Comparison of ENCODE assay signal across 34 cellular contexts in genomic region chr2:170891893-170892292, GRCh38.
"Had no signal": no experiment of that assay in that cellular context is flagged by ENCODE, and none has a peak within 500 bp of the region (broad histone marks: within the 10 kb centered on the region; RNA-seq: fewer than 3 reads in every experiment).

No MANE protein-coding gene starts in this region.

- H3K9me3 ChIP-seq: MG63 had no signal

- DNase-seq: Karpas-422, Kasumi-1, KG1, MG63, MM.1S, MV-4-11, NCI-H1048, NCI-H1092, NCI-H1092 treated with DMSO at 0.1 percent for 48 hours, NCI-H1105, NCI-H1105 treated with DMSO at 0.1 percent for 48 hours, NCI-H1417, NCI-H1417 treated with DMSO at 0.1 percent for 48 hours, NCI-H1436, NCI-H1436 treated with DMSO at 0.1 percent for 48 hours, NCI-H146, NCI-H1694, NCI-H1694 treated with DMSO at 0.1 percent for 48 hours, NCI-H187, NCI-H187 treated with DMSO at 0.1 percent for 48 hours, NCI-H1930, NCI-H2029, NCI-H2029 treated with DMSO at 0.1 percent for 48 hours, NCI-H2081 treated with DMSO at 0.1 percent for 48 hours, NCI-H2107, NCI-H2171, NCI-H2171 treated with DMSO at 0.1 percent for 48 hours, NCI-H2227 treated with DMSO at 0.1 percent for 48 hours, NCI-H226, NCI-H345, NCI-H446, NCI-H446 treated with DMSO at 0.1 percent for 48 hours, NCI-H510A had no signal

- H3K4me3 ChIP-seq: MG63 had no signal

- H3K36me3 ChIP-seq: MG63 had no signal

- H3K4me2 ChIP-seq: KMS-11 had no signal

- H3K27ac ChIP-seq: KMS-11 had no signal

- H3K27me3 ChIP-seq: MG63 had no signal

- H3K9ac ChIP-seq: KMS-11 had no signal
